ENCODE assay signal across 9 cellular contexts in the genomic region with DNA sequence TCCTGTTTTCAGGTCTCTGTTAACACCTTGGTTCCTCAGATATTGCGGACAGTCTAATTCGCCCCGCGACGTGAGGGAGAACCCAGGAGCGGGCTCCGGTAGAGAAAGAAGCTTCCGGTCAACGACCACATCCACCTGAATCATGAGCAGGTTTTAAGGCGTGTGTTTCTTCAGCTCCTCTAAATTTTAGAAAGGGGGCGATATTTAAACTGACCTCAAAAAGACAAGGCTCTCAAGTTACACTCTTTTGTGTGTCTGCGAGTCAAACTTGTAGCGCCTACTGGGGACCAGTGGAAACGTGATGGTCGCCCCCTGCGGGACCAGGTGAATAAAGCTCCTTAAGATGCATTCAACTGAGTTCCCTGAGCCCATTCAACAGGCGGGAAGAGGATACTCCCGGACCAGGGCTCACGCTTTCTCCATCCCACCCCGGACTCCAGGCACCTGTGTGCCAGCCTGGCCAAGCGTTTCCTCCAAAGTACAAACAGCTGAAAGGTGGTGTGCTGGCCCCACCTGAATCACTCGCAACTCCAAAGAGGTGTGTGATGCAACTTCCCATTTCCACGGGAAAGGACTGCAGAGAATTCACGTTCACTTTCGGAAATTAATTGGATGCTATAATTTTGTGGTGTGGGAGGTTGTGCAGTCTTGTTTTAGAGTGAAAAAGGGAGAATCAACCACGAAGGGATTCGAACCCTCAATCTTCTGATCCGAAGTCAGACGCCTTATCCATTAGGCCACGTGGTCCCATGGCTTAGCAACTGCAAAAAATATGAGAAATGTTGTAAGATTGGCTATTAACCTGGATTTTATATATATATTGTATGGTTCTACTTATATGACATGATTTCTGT. TPM values are rescaled to one million over a fixed set of nuclear protein-coding genes. Genes with fewer than 3 reads are reported as not detected.
DNase-seq lines count a peak whose midpoint lies in the region; ATAC-seq, FAIRE-seq and TF ChIP-seq lines count a peak whose summit lies in the region.
"Had no signal": no experiment of that assay in that cellular context is flagged by ENCODE, and none has a peak within 500 bp of the region (broad histone marks: within the 10 kb centered on the region; RNA-seq: fewer than 3 reads in every experiment).

No MANE protein-coding gene starts in this region.

- peaks cover 29 to 32% (median 31%) of the 10 kb centered on the region in 3 donors for H3K4me1 Mint-ChIP-seq in T-cell

- no peaks in the 10 kb centered on the region for H3K9me3 ChIP-seq in keratinocyte (ENCODE audit: control insufficient read depth, low read depth, low read length)

- POLR2A ChIA-PET in T-cell (lab: Charles Lee): interaction anchor here in 1 of 2 donors (0.5 to 0.6 kb wide), 2 partner anchors 36 to 94 kb away, joined by 5 to 6 read pairs; no protein-coding TSS in a partner anchor

- H3K4me3 Mint-ChIP-seq in T-cell: peak overlapping the region; percentile 82 to 83 (median 82)

- no peaks in the 10 kb centered on the region for H3K79me2 ChIP-seq in keratinocyte (ENCODE audit: control insufficient read depth, insufficient read depth, low read length)

- peak overlapping the region; percentile 90 for H3K4me2 ChIP-seq in keratinocyte (ENCODE audit: control insufficient read depth, extremely low read depth, insufficient read depth, low read depth, low read length)

- ATAC-seq in T-cell (replicated peaks in 1 of 4): peak; percentile 57 to 71 (median 70)

- H3K27ac ChIP-seq in keratinocyte (ENCODE audit: control insufficient read depth, insufficient read depth, low read length): peak overlapping the region; percentile 16

- no peaks in the 10 kb centered on the region for H3K36me3 Mint-ChIP-seq in T-cell

- H3K9me1 ChIP-seq in keratinocyte (ENCODE audit: control insufficient read depth, extremely low read depth, insufficient read depth, low read length): no peaks in the 10 kb centered on the region

- TF ChIP-seq POLR2A in H54 (IDR thresholded peaks at IDR 0.05; ENCODE audit: low read depth, low read length): no peak
- no peak for TF ChIP-seq POLR2A in NB4 (IDR thresholded peaks at IDR 0.05; ENCODE audit: extremely low read depth, insufficient read length)

- no peak overlapping the region for H3K9ac ChIP-seq in keratinocyte (ENCODE audit: control insufficient read depth, extremely low read depth, insufficient read depth, low read length)

- H3K27ac Mint-ChIP-seq in T-cell: peak overlapping the region; percentile 39 to 79

- H4K20me1 ChIP-seq in keratinocyte (ENCODE audit: control insufficient read depth, extremely low read depth, insufficient read depth, low read length): no peaks in the 10 kb centered on the region

- in situ Hi-C loops in astrocyte of the spinal cord (cut with HindIII; ENCODE audit: low sequenced_read_pairs): no loop called here

- peaks cover 5 to 13% (median 11%) of the 10 kb centered on the region in 3 donors for H3K9me3 Mint-ChIP-seq in T-cell

- H3K36me3 ChIP-seq in keratinocyte (ENCODE audit: control insufficient read depth in 2 of 2, extremely low read depth in 1 of 2, insufficient read depth in 2 of 2, low read length in 2 of 2): no peaks in the 10 kb centered on the region

- peaks cover 4% of the 10 kb centered on the region for H3K27me3 ChIP-seq in keratinocyte (ENCODE audit: control insufficient read depth, extremely low read depth, insufficient read depth, low read length)

- TF ChIP-seq CTCF in NB4 (IDR thresholded peaks at IDR 0.05; ENCODE audit: low read depth, low read length) (peak; percentile 41), astrocyte of the spinal cord (IDR thresholded peaks at IDR 0.05; ENCODE audit: low read depth, low read length) (peak; percentile 51), keratinocyte (optimal IDR thresholded peaks at IDR 0.05 in 1 of 3, IDR thresholded peaks at IDR 0.05 in 1 of 3, conservative IDR thresholded peaks at IDR 0.05 in 1 of 3; ENCODE audit: extremely low read depth in 1 of 3, insufficient read depth in 2 of 3, low read length in 3 of 3) (peak; percentile 52 to 63 (median 63))

- H2AFZ ChIP-seq in keratinocyte (ENCODE audit: control insufficient read depth, low read length): peak overlapping the region; percentile 11

- DNase-seq in DMS153 (lab: John Stamatoyannopoulos, UW) (peak; percentile 58), H54 (ENCODE audit: insufficient read length, low spot score) (peak; percentile 84), NB4 (ENCODE audit: low read depth) (peak; percentile 91), T-cell (peak in 27 of 34 experiments; percentile 10 to 61 (median 36)), astrocyte of the spinal cord (ENCODE audit: low read depth, low spot score) (peak; percentile 77), keratinocyte (ENCODE audit: low read depth, low spot score) (peak; percentile 62), T1000 (lab: John Stamatoyannopoulos, UW) (no peak)
- peak; percentile 70 for DNase-seq in stimulated activated CD4-positive, alpha-beta T cell treated with anti-CD3 and anti-CD28 coated beads, Interleukin-4, amount 100 ng/mL, for 24 hours

- peaks cover 12 to 49% of the 10 kb centered on the region in 2 donors for H3K27me3 Mint-ChIP-seq in T-cell

- dilution Hi-C loops in keratinocyte (cut with MboI; ENCODE audit: extremely low pct_ligation_motif_present, low sequenced_read_pairs): no loop called here

- FAIRE-seq in H54 (lab: Jason Lieb, UNC) (peak; percentile 99), keratinocyte (lab: Jason Lieb, UNC) (peak; percentile 41)
- FAIRE-seq: colon had no signal

- H3K4me3 ChIP-seq in NB4 (ENCODE audit: low read depth, low read length) (peak overlapping the region; percentile 57), astrocyte of the spinal cord (ENCODE audit: low read depth, low read length) (peak overlapping the region; percentile 37), keratinocyte (ENCODE audit: control insufficient read depth in 2 of 3, extremely low read depth in 1 of 3, insufficient read depth in 2 of 3, low read depth in 1 of 3, low read length in 3 of 3) (peak overlapping the region; percentile 24 to 72 (median 71))

- CTCF ChIA-PET in T-cell (lab: Charles Lee): interaction anchor here (0.6 to 1.2 kb wide), 4 partner anchors 9 to 611 kb away, joined by 3 to 5 read pairs (median 3); no protein-coding TSS in a partner anchor

- H3K4me1 ChIP-seq in keratinocyte (ENCODE audit: control insufficient read depth, extremely low read depth, insufficient read depth, low read length): peaks cover 17% of the 10 kb centered on the region

RNA-seq across cellular contexts. Expression of a gene that starts 17.0 kb away (rescaled TPM):
- total RNA-seq in T-cell: not detected
- not detected in 3 replicates for polyA plus RNA-seq in keratinocyte
- polyA plus RNA-seq in keratinocyte (2011; ENCODE audit: low read depth): not detected
- polyA plus RNA-seq in keratinocyte (2011; cell fraction: cytosol; rRNA removed): not detected in 2 replicates
- not detected in 2 replicates for polyA plus RNA-seq in keratinocyte (2011; cell fraction: nucleus; rRNA removed)
- not detected in 2 replicates for polyA plus RNA-seq in keratinocyte (2012; ENCODE audit: low replicate concordance)
- polyA minus RNA-seq in keratinocyte: not detected in 3 replicates
- not detected for polyA minus RNA-seq in keratinocyte (2011; cell fraction: cytosol; rRNA and poly(A)+ RNA removed)
- polyA minus RNA-seq in keratinocyte (2011; cell fraction: nucleus; rRNA and poly(A)+ RNA removed): not detected in 2 replicates

RNA-seq across cellular contexts. Expression of a gene that starts 27.1 kb away (rescaled TPM):
- total RNA-seq in T-cell: not detected
- polyA plus RNA-seq in keratinocyte: not detected in 3 replicates
- polyA plus RNA-seq in keratinocyte (2011; ENCODE audit: low read depth): not detected
- not detected in 2 replicates for polyA plus RNA-seq in keratinocyte (2011; cell fraction: cytosol; rRNA removed)
- polyA plus RNA-seq in keratinocyte (2011; cell fraction: nucleus; rRNA removed): not detected in 2 replicates
- not detected in 2 replicates for polyA plus RNA-seq in keratinocyte (2012; ENCODE audit: low replicate concordance)
- not detected in 3 replicates for polyA minus RNA-seq in keratinocyte
- polyA minus RNA-seq in keratinocyte (2011; cell fraction: cytosol; rRNA and poly(A)+ RNA removed): not detected
- polyA minus RNA-seq in keratinocyte (2011; cell fraction: nucleus; rRNA and poly(A)+ RNA removed): not detected in 2 replicates
